In the genomic region with DNA sequence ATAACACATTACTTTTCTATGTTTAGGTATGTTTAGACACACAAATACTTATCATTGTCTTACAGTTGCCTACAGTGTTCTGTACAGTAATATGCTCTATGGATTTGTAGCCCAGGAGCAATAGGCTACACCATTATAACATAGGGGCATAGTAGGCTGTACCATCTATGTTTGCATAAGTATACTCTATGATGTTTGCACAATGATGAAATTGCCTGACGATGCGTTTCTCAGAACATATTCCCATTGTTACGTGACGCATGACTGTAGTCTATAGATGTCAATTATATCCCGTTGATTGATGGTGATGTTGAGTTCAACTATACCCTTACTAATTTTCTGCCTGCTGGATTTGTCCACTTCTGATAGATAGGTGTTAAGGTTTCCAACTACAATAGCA, we compare ENCODE assay signal across 17 cellular contexts.
"Had no signal": no experiment of that assay in that cellular context is flagged by ENCODE, and none has a peak within 500 bp of the region (broad histone marks: within the 10 kb centered on the region; RNA-seq: fewer than 3 reads in every experiment).

No MANE protein-coding gene starts in this region.

- H3K4me3 Mint-ChIP-seq: activated CD4-positive, alpha-beta T cell treated with anti-CD3 and anti-CD28 coated beads for 36 hours; activated CD8-positive, alpha-beta T cell treated with anti-CD3 and anti-CD28 coated beads, Interleukin-2, amount 10 ng/mL, durations not matched to agents 7 days and 5 days; activated naive CD8-positive, alpha-beta T cell treated with anti-CD3 and anti-CD28 coated beads, Interleukin-2, amount 10 ng/mL, durations not matched to agents 7 days and 5 days; memory B cell; natural killer cell had no signal

- H3K4me1 Mint-ChIP-seq: activated naive CD8-positive, alpha-beta T cell treated with anti-CD3 and anti-CD28 coated beads, Interleukin-2, amount 10 ng/mL, durations not matched to agents 7 days and 5 days; memory B cell; natural killer cell had no signal

- H3K36me3 Mint-ChIP-seq: activated naive CD8-positive, alpha-beta T cell treated with anti-CD3 and anti-CD28 coated beads, Interleukin-2, amount 10 ng/mL, durations not matched to agents 7 days and 5 days; memory B cell; natural killer cell had no signal

- H3K4me3 ChIP-seq: breast epithelium, dorsolateral prefrontal cortex, esophagus squamous epithelium, heart left ventricle, left ventricle myocardium inferior, right atrium auricular region, smooth muscle cell had no signal

- H3K4me1 ChIP-seq: breast epithelium, esophagus squamous epithelium, heart left ventricle, right atrium auricular region had no signal

- DNase-seq: activated CD4-positive, alpha-beta T cell treated with anti-CD3 and anti-CD28 coated beads for 36 hours; activated CD8-positive, alpha-beta memory T cell treated with anti-CD3 and anti-CD28 coated beads, Interleukin-2, amount 50 U/mL, for 48 hours; activated CD8-positive, alpha-beta T cell treated with anti-CD3 and anti-CD28 coated beads, Interleukin-2, amount 10 ng/mL, durations not matched to agents 7 days and 5 days; activated naive CD8-positive, alpha-beta T cell treated with anti-CD3 and anti-CD28 coated beads, Interleukin-2, amount 10 ng/mL, durations not matched to agents 7 days and 5 days; aorta; dorsolateral prefrontal cortex; esophagus squamous epithelium; foreskin fibroblast; heart left ventricle; left ventricle myocardium inferior; natural killer cell; nucleus accumbens had no signal

- H3K9me3 Mint-ChIP-seq: activated naive CD8-positive, alpha-beta T cell treated with anti-CD3 and anti-CD28 coated beads, Interleukin-2, amount 10 ng/mL, durations not matched to agents 7 days and 5 days; memory B cell; natural killer cell had no signal

- H3K9me3 ChIP-seq: breast epithelium, esophagus squamous epithelium, heart left ventricle, left ventricle myocardium inferior, right atrium auricular region had no signal

- ATAC-seq: activated CD4-positive, alpha-beta T cell treated with anti-CD3 and anti-CD28 coated beads for 36 hours; activated CD8-positive, alpha-beta T cell treated with anti-CD3 and anti-CD28 coated beads, Interleukin-2, amount 10 ng/mL, durations not matched to agents 7 days and 5 days; heart left ventricle had no signal

- H3K27ac Mint-ChIP-seq: activated CD4-positive, alpha-beta T cell treated with anti-CD3 and anti-CD28 coated beads for 36 hours; activated CD8-positive, alpha-beta T cell treated with anti-CD3 and anti-CD28 coated beads, Interleukin-2, amount 10 ng/mL, durations not matched to agents 7 days and 5 days; activated naive CD8-positive, alpha-beta T cell treated with anti-CD3 and anti-CD28 coated beads, Interleukin-2, amount 10 ng/mL, durations not matched to agents 7 days and 5 days; memory B cell; natural killer cell had no signal

- H3K27ac ChIP-seq: breast epithelium, dorsolateral prefrontal cortex, esophagus squamous epithelium, heart left ventricle, left ventricle myocardium inferior, right atrium auricular region, VCaP had no signal

- H3K36me3 ChIP-seq: breast epithelium, esophagus squamous epithelium, heart left ventricle, left ventricle myocardium inferior, right atrium auricular region had no signal

- H3K27me3 ChIP-seq: breast epithelium, dorsolateral prefrontal cortex, esophagus squamous epithelium, heart left ventricle, right atrium auricular region had no signal
